ENCODE assay signal across 8 cellular contexts in genomic region chr22:31628969-31629723, GRCh38. TPM values are rescaled to one million over a fixed set of nuclear protein-coding genes. Genes with fewer than 3 reads are reported as not detected.
A peak's percentile ranks its signal among the peaks of the same experiment; 100 is the strongest.
DNase-seq lines count a peak whose midpoint lies in the region; ATAC-seq and TF ChIP-seq lines count a peak whose summit lies in the region.

No MANE protein-coding gene starts in this region.

- no peaks in the 10 kb centered on the region for H3K9me3 Mint-ChIP-seq in progenitor cell of endocrine pancreas (ENCODE audit: low read depth)

- H3K79me2 ChIP-seq in PC-3 (ENCODE audit: low read length), result peaks cover 81% of the 10 kb centered on the region

- H3F3A ChIP-seq in PC-3 (ENCODE audit: low read length, unreplicated experiment), result no peaks in the 10 kb centered on the region

- H3K36me3 ChIP-seq in GM06990 (ENCODE audit: control insufficient read depth, insufficient read depth, low read length) (peaks cover 17% of the 10 kb centered on the region), PC-3 (ENCODE audit: low read depth, low read length) (no peaks in the 10 kb centered on the region), duodenal mucosa (ENCODE audit: control insufficient read depth in 1 of 2, insufficient read depth in 2 of 2, low read length in 2 of 2) (peaks cover 3 to 19% of the 10 kb centered on the region in 2 donors)

- peak overlapping the region; percentile 84 for H3K4me2 ChIP-seq in PC-3 (ENCODE audit: low read length)

- POLR2A ChIA-PET in PC-3 (lab: Charles Lee; ENCODE audit: unreplicated experiment), result interaction anchor here (0.6 kb wide), 1 partner anchor 184 kb away, joined by 3 read pairs; no protein-coding TSS in a partner anchor

- intact Hi-C loops in PC-3 (cut with micrococcal nuclease), result no loop called here

- no peaks in the 10 kb centered on the region; the same call in 1 of the 2 replicates for H3K4me1 ChIP-seq in PC-3 (ENCODE audit: insufficient read depth, low read length)
- H3K4me1 ChIP-seq in duodenal mucosa (ENCODE audit: control insufficient read depth in 1 of 2, insufficient read depth in 2 of 2, low read length in 2 of 2), result peaks cover 41 to 49% of the 10 kb centered on the region in 2 donors

- H3K4me3 Mint-ChIP-seq in progenitor cell of endocrine pancreas (ENCODE audit: low read depth), result peak overlapping the region; percentile 87

- no peak for ATAC-seq in PC-3
- no peak for ATAC-seq in HG03135 (IDR thresholded peaks at IDR 0.05; ENCODE audit: unreplicated experiment)

- no peaks in the 10 kb centered on the region for H3K27me3 Mint-ChIP-seq in progenitor cell of endocrine pancreas

- no TSS peak for BruUV-seq in PC-3 (replicated peaks; lab: Mats Ljungman, UMichigan)

- H3K4me1 Mint-ChIP-seq in progenitor cell of endocrine pancreas (ENCODE audit: low read depth), result peaks cover 30% of the 10 kb centered on the region

- no peak overlapping the region for H3K27ac ChIP-seq in PC-3 (ENCODE audit: low read length)
- no peak overlapping the region for H3K27ac ChIP-seq in duodenal mucosa (ENCODE audit: low read depth, low read length)

- H3K9me3 ChIP-seq in PC-3 (ENCODE audit: low read length) (no peaks in the 10 kb centered on the region), duodenal mucosa (ENCODE audit: control insufficient read depth in 1 of 2, low read length in 2 of 2) (no peaks in the 10 kb centered on the region)

- H3K27me3 ChIP-seq in GM06990 (replicated peaks; ENCODE audit: control insufficient read depth, insufficient read depth, low read length) (no peaks in the 10 kb centered on the region), PC-3 (ENCODE audit: low read length) (no peaks in the 10 kb centered on the region), duodenal mucosa (ENCODE audit: control insufficient read depth in 1 of 2, insufficient read depth in 2 of 2, low read length in 2 of 2) (no peaks in the 10 kb centered on the region)

- CTCF ChIA-PET in PC-3 (lab: Charles Lee), result no interaction called here

- no peak overlapping the region for H3K9ac ChIP-seq in PC-3 (ENCODE audit: low read length)
- H3K9ac ChIP-seq in duodenal mucosa (ENCODE audit: low read depth in 1 of 2, low read length in 2 of 2), result peak overlapping the region in 1 of 2 donors; percentile 78

- H2AFZ ChIP-seq in PC-3 (ENCODE audit: low read length), result no peak overlapping the region

- DNase-seq in GM06990 (ENCODE audit: extremely low read depth, insufficient read length) (no peak), PC-3 (no peak), progenitor cell of endocrine pancreas (ENCODE audit: low spot score, unreplicated experiment) (no peak), cerebellar cortex (ENCODE audit: low spot score) (no peak), DMS153 treated with DMSO at 0.1 percent for 48 hours (lab: John Stamatoyannopoulos, UW; ENCODE audit: unreplicated experiment) (no peak), HK-2 (ENCODE audit: unreplicated experiment) (no peak)

- no peaks in the 10 kb centered on the region for H3K9me2 ChIP-seq in PC-3 (replicated peaks; ENCODE audit: low read length)

- peak; percentile 31 for TF ChIP-seq CTCF in GM06990 (IDR thresholded peaks at IDR 0.05; ENCODE audit: insufficient read depth, low read length, poor library complexity, severe bottlenecking)
- TF ChIP-seq CTCF in PC-3 (conservative IDR thresholded peaks at IDR 0.05; ENCODE audit: low read depth, low read length), result 0 out of 2 replicates have a peak, but pooled peaks have one; percentile 30
- no peak for TF ChIP-seq CTCF in progenitor cell of endocrine pancreas (IDR thresholded peaks at IDR 0.05; ENCODE audit: unreplicated experiment)

- H3K36me3 Mint-ChIP-seq in progenitor cell of endocrine pancreas (ENCODE audit: insufficient read depth), result peaks cover 1% of the 10 kb centered on the region

- H4K20me1 ChIP-seq in PC-3 (ENCODE audit: low read length), result peaks cover 9% of the 10 kb centered on the region; the same call in 1 of the 2 replicates

- H3K4me3 ChIP-seq in GM06990 (replicated peaks; ENCODE audit: low read depth, low read length) (peak overlapping the region; percentile 63; the same call in 1 of the 2 replicates), PC-3 (ENCODE audit: low read length) (peak overlapping the region; percentile 85; the same call in 1 of the 2 replicates), duodenal mucosa (ENCODE audit: low read depth in 1 of 2, low read length in 2 of 2) (peak overlapping the region; percentile 75 to 82)

- no peak overlapping the region for H3K27ac Mint-ChIP-seq in progenitor cell of endocrine pancreas

RNA-seq across cellular contexts. Expression of gene PISD, which starts 32.9 kb away (rescaled TPM):
- 36.0 and 50.5 TPM in 2 replicates for total RNA-seq in PC-3 (2014; rRNA removed)
- total RNA-seq in progenitor cell of endocrine pancreas, result 46.6 and 49.6 TPM in 2 replicates
